Comparison of ENCODE assay signal across 1 cellular context in the genomic region with DNA sequence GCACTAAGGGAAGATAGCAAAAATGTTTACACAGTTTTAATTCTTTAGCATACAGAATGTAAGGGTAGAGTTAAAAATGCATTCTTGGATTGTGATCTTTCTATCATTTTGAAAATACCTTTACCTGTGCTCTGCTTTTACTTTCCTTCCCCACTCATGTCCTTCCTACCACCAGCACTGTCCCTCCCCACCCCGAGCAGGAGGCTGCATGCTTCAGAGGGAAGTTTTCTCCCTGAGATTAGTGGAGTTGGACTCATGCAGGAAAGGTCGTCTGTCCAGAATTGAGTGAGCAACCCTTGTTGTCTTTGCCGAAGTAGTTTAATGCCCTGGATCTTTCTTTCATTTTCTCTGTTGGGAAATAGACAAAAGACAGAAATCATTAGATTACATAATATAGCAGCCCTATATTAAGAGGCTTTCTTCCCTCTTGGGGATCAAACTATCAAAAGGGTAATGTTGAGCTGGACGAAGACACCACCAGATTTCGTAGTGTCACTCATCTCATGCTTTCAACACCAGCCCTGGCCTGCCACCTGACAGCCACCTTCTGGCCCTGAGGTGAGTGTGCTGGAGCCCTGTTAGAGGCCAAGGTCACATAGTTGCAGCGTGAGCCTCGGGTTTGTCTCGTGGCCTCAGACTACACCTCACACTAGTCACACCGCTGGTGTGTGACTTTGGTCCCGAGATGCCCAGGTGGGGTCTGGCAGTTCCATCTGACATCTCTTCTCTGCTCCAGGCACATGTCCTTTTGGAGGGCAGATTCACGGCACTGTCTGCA.
TF ChIP-seq lines count a peak whose summit lies in the region.

No MANE protein-coding gene starts in this region.

TF ChIP-seq in WTC11, 78 proteins besides CTCF, POLR2A, EP300 and RAD21 (continued from another document):
- TF ChIP-seq GABPB1 (CRISPR knock-in tag; IDR thresholded peaks at IDR 0.05): 0 out of 2 replicates have a peak, but pooled peaks have one; percentile 44
- TF ChIP-seq CBFB (CRISPR knock-in tag; IDR thresholded peaks at IDR 0.05; ENCODE audit: low read depth): no peak
- TF ChIP-seq, protein P1, sequence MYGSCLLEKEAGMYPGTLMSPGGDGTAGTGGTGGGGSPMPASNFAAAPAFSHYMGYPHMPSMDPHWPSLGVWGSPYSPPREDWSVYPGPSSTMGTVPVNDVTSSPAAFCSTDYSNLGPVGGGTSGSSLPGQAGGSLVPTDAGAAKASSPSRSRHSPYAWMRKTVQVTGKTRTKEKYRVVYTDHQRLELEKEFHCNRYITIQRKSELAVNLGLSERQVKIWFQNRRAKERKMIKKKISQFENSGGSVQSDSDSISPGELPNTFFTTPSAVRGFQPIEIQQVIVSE (CRISPR knock-in tag; IDR thresholded peaks at IDR 0.05; ENCODE audit: borderline replicate concordance): no peak
- no peak for TF ChIP-seq TEAD1 (CRISPR knock-in tag; IDR thresholded peaks at IDR 0.05)
